ENCODE assay signal across 23 cellular contexts in genomic region chr22:23524226-23524625, GRCh38. TPM values are rescaled to one million over a fixed set of nuclear protein-coding genes. Genes with fewer than 3 reads are reported as not detected.
"Had no signal": no experiment of that assay in that cellular context is flagged by ENCODE, and none has a peak within 500 bp of the region (broad histone marks: within the 10 kb centered on the region; RNA-seq: fewer than 3 reads in every experiment).

No MANE protein-coding gene starts in this region.

- H3K4me2 ChIP-seq: SK-N-SH had no signal

- H3K27ac ChIP-seq: gastrocnemius medialis had no signal

- H3K4me1 Mint-ChIP-seq: central memory CD8-positive, alpha-beta T cell; stimulated activated effector memory CD8-positive, alpha-beta T cell treated with anti-CD3 and anti-CD28 coated beads, Interleukin-12 subunit alpha, Interleukin-12 subunit beta, amount 100 ng/mL, for 72 hours had no signal

- H3K27ac Mint-ChIP-seq: activated CD8-positive, alpha-beta memory T cell treated with anti-CD3 and anti-CD28 coated beads, Interleukin-2, amount 10 ng/mL, durations not matched to agents 7 days and 5 days; activated T-helper 2 cell treated with anti-CD3 and anti-CD28 coated beads, Interferon-gamma antibody, Interleukin-2, Interleukin-4, amounts not matched to agents 10 μg/mL and 5 μg/mL and 100 μg/mL, durations not matched to agents 14 hours and 24 hours and 36 hours; stimulated activated effector memory CD8-positive, alpha-beta T cell treated with anti-CD3 and anti-CD28 coated beads, Interleukin-12 subunit alpha, Interleukin-12 subunit beta, amount 100 ng/mL, for 72 hours; T-cell had no signal

- H3K36me3 Mint-ChIP-seq: activated CD8-positive, alpha-beta memory T cell treated with anti-CD3 and anti-CD28 coated beads, Interleukin-2, amount 10 ng/mL, durations not matched to agents 7 days and 5 days; natural killer cell; stimulated activated effector memory CD8-positive, alpha-beta T cell treated with anti-CD3 and anti-CD28 coated beads, Interleukin-12 subunit alpha, Interleukin-12 subunit beta, amount 100 ng/mL, for 72 hours; T-cell had no signal

- H3K27me3 ChIP-seq: gastrocnemius medialis, tibial artery had no signal

- H3K36me3 ChIP-seq: gastrocnemius medialis, heart left ventricle, tibial artery had no signal

- DNase-seq: activated CD4-positive, alpha-beta T cell treated with anti-CD3 and anti-CD28 coated beads for 1 hour; activated CD4-positive, alpha-beta T cell treated with anti-CD3 and anti-CD28 coated beads, Interleukin-2, amount 50 U/mL, for 4 hours; activated CD8-positive, alpha-beta memory T cell treated with anti-CD3 and anti-CD28 coated beads, Interleukin-2, amount 10 ng/mL, durations not matched to agents 7 days and 5 days; activated naive CD4-positive, alpha-beta T cell treated with anti-CD3 and anti-CD28 coated beads, Interleukin-2, amount 50 U/mL, for 16 hours; activated T-cell treated with anti-CD3 and anti-CD28 coated beads, Interleukin-2, amount 50 U/mL, for 1 hour; cortex of kidney; effector memory CD4-positive, alpha-beta T cell; gastrocnemius medialis; natural killer cell; SK-N-SH; stimulated activated CD4-positive, alpha-beta T cell treated with anti-CD3 and anti-CD28 coated beads, Interleukin-12 subunit alpha, Interleukin-12 subunit beta, amount 100 ng/mL, for 4 hours; T-cell; tibial artery had no signal

- H3K4me3 Mint-ChIP-seq: activated CD8-positive, alpha-beta memory T cell treated with anti-CD3 and anti-CD28 coated beads, Interleukin-2, amount 10 ng/mL, durations not matched to agents 7 days and 5 days; central memory CD8-positive, alpha-beta T cell; natural killer cell; stimulated activated effector memory CD8-positive, alpha-beta T cell treated with anti-CD3 and anti-CD28 coated beads, Interleukin-12 subunit alpha, Interleukin-12 subunit beta, amount 100 ng/mL, for 72 hours; T-cell had no signal

- H3K9ac ChIP-seq: SK-N-SH had no signal

- H3K9me3 Mint-ChIP-seq: activated T-helper 2 cell treated with anti-CD3 and anti-CD28 coated beads, Interferon-gamma antibody, Interleukin-2, Interleukin-4, amounts not matched to agents 10 μg/mL and 5 μg/mL and 100 μg/mL, durations not matched to agents 14 hours and 24 hours and 36 hours; central memory CD8-positive, alpha-beta T cell; natural killer cell; stimulated activated effector memory CD8-positive, alpha-beta T cell treated with anti-CD3 and anti-CD28 coated beads, Interleukin-12 subunit alpha, Interleukin-12 subunit beta, amount 100 ng/mL, for 72 hours; T-cell had no signal

- H3K9me3 ChIP-seq: gastrocnemius medialis, heart left ventricle, SK-N-SH, tibial artery had no signal

- H3K4me3 ChIP-seq: gastrocnemius medialis, heart left ventricle, tibial artery had no signal

- ATAC-seq: activated CD8-positive, alpha-beta memory T cell treated with anti-CD3 and anti-CD28 coated beads, Interleukin-2, amount 10 ng/mL, durations not matched to agents 7 days and 5 days; gastrocnemius medialis; heart left ventricle; left lobe of liver; natural killer cell; stimulated activated effector memory CD8-positive, alpha-beta T cell treated with anti-CD3 and anti-CD28 coated beads, Interleukin-12 subunit alpha, Interleukin-12 subunit beta, amount 100 ng/mL, for 72 hours; T-cell had no signal

RNA-seq across cellular contexts. Expression of gene IGLL1, which starts 55.9 kb away (rescaled TPM):
- total RNA-seq: gastrocnemius medialis, heart left ventricle, left lobe of liver, lung microvascular endothelial cell, mucosa of gallbladder, natural killer cell, osteoblast, pulmonary artery endothelial cell had no signal
- polyA plus RNA-seq: adipose tissue, heart left ventricle, SK-N-SH had no signal
